In the genomic region with DNA sequence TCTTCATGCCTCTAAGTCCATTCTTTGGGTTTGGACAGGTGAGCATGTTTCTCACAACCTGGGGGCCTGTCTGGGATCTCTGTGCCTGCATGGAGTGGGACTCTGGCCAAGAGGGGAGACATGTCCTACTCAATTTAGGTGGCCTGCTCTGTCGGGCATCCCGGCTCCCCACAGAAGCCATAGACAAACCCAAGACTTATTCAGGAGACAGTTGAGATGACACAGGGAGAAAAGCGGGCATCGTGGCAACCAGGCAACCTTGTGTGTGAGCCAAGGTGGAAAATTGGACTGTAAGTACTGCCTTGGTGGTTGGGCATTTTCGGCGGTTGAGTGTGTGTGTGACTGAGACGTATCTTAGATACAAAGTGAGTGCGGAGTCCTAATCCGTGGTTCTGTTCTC, we compare ENCODE assay signal across 13 cellular contexts.
"Had no signal": no experiment of that assay in that cellular context is flagged by ENCODE, and none has a peak within 500 bp of the region (broad histone marks: within the 10 kb centered on the region; RNA-seq: fewer than 3 reads in every experiment).

No MANE protein-coding gene starts in this region.

- H3K27ac ChIP-seq: prostate gland had no signal

- ATAC-seq: activated CD4-positive, CD25-positive, alpha-beta regulatory T cell treated with anti-CD3 and anti-CD28 coated beads, Interleukin-2, amount 50 U/mL, for 24 hours; activated T-cell treated with anti-CD3 and anti-CD28 coated beads, Interleukin-2, amount 50 U/mL, for 72 hours; mucosa of descending colon; naive thymus-derived CD8-positive, alpha-beta T cell had no signal

- H3K36me3 ChIP-seq: prostate gland, sigmoid colon had no signal

- H3K27me3 ChIP-seq: sigmoid colon had no signal

- H3K4me1 ChIP-seq: prostate gland had no signal

- H3K27me3 Mint-ChIP-seq: central memory CD8-positive, alpha-beta T cell had no signal

- DNase-seq: activated CD4-positive, alpha-beta T cell treated with anti-CD3 and anti-CD28 coated beads, Interleukin-2, amount 50 U/mL, for 4 hours; activated T-cell treated with anti-CD3 and anti-CD28 coated beads, Interleukin-2, amount 50 U/mL, for 72 hours; endodermal cell; erythroblast; hypothalamus; mucosa of descending colon; naive thymus-derived CD8-positive, alpha-beta T cell; nucleus accumbens; stimulated activated naive CD4-positive, alpha-beta T cell treated with Interleukin-2 at 50 U/mL for 16 hours had no signal

- H3K4me3 Mint-ChIP-seq: activated T-cell treated with anti-CD3 and anti-CD28 coated beads, Interleukin-2, amount 50 U/mL, for 72 hours; central memory CD8-positive, alpha-beta T cell; endodermal cell; naive thymus-derived CD8-positive, alpha-beta T cell had no signal

- H3K9me3 Mint-ChIP-seq: activated T-cell treated with anti-CD3 and anti-CD28 coated beads, Interleukin-2, amount 50 U/mL, for 72 hours; central memory CD8-positive, alpha-beta T cell had no signal

- H3K4me3 ChIP-seq: mucosa of descending colon, prostate gland, sigmoid colon had no signal

- H3K9me3 ChIP-seq: mucosa of descending colon, prostate gland had no signal

- H3K27ac Mint-ChIP-seq: endodermal cell had no signal
